ENCODE assay signal across 1 cellular context in the genomic region with DNA sequence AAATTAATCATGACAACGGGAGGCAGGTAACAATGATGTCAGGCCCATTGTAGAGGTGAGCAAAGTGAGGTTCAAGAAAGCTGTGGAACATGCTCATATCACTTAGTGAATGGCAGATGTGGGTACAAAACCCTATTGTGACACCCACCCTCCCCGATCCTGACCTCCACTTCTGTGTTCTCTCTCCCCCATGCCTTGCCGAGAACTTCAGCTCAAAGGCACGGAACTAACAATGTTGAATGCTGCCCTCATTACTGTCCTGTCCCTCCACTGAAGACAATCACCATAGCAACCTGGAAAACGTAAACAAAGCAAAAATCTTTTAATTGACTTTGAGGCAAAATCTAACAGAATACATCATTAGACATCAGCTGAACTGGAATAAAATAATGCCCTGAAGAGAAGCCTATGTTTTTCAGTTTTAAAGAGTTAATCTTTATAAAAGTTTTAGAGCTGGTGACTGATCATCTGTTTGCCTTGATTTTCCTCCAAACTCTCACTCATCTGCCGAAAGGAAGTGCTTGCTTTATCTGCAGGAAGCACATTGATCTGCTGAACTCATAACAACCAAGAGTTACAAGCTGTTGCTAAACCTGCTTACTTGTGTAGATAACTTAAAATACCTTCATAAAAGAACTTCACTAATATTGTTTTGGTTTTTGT.
TF ChIP-seq lines count a peak whose summit lies in the region.

No MANE protein-coding gene starts in this region.

TF ChIP-seq in K562, 482 proteins besides CTCF, POLR2A, EP300 and RAD21 (continued from another document and continues in another):
- TF ChIP-seq ZNF584 (CRISPR knock-in tag; IDR thresholded peaks at IDR 0.05; ENCODE audit: low read depth): no peak; the same call in 1 of the 2 replicates
- TF ChIP-seq, protein P1, sequence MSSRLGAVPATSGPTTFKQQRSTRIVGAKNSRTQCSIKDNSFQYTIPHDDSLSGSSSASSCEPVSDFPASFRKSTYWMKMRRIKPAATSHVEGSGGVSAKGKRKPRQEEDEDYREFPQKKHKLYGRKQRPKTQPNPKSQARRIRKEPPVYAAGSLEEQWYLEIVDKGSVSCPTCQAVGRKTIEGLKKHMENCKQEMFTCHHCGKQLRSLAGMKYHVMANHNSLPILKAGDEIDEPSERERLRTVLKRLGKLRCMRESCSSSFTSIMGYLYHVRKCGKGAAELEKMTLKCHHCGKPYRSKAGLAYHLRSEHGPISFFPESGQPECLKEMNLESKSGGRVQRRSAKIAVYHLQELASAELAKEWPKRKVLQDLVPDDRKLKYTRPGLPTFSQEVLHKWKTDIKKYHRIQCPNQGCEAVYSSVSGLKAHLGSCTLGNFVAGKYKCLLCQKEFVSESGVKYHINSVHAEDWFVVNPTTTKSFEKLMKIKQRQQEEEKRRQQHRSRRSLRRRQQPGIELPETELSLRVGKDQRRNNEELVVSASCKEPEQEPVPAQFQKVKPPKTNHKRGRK (tag; IDR thresholded peaks at IDR 0.05): no peak
- TF ChIP-seq ZKSCAN8 (CRISPR knock-in tag; IDR thresholded peaks at IDR 0.05): peak; percentile 47; the same call in 1 of the 2 replicates
- no peak for TF ChIP-seq POLR2B (IDR thresholded peaks at IDR 0.05; ENCODE audit: low read depth, partially characterized antibody)
- TF ChIP-seq MYC (IDR thresholded peaks at IDR 0.05; ENCODE audit: low read depth, low read length): no peak
- no peak for TF ChIP-seq MYC (CRISPR knock-in tag; IDR thresholded peaks at IDR 0.05; ENCODE audit: borderline replicate concordance, low read depth)
- no peak for TF ChIP-seq POLR2G (IDR thresholded peaks at IDR 0.05; ENCODE audit: low read depth, low read length)
- 0 out of 2 replicates have a peak, but pooled peaks have one; percentile 25 for TF ChIP-seq CBX5 (IDR thresholded peaks at IDR 0.05; ENCODE audit: borderline replicate concordance, low read depth)
- TF ChIP-seq, protein P2, sequence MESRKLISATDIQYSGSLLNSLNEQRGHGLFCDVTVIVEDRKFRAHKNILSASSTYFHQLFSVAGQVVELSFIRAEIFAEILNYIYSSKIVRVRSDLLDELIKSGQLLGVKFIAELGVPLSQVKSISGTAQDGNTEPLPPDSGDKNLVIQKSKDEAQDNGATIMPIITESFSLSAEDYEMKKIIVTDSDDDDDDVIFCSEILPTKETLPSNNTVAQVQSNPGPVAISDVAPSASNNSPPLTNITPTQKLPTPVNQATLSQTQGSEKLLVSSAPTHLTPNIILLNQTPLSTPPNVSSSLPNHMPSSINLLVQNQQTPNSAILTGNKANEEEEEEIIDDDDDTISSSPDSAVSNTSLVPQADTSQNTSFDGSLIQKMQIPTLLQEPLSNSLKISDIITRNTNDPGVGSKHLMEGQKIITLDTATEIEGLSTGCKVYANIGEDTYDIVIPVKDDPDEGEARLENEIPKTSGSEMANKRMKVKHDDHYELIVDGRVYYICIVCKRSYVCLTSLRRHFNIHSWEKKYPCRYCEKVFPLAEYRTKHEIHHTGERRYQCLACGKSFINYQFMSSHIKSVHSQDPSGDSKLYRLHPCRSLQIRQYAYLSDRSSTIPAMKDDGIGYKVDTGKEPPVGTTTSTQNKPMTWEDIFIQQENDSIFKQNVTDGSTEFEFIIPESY (CRISPR knock-in tag; IDR thresholded peaks at IDR 0.05): no peak
- no peak for TF ChIP-seq DNMT1 (IDR thresholded peaks at IDR 0.05)
- TF ChIP-seq ZNF274 (IDR thresholded peaks at IDR 0.05; ENCODE audit: borderline replicate concordance, low read depth, low read length): no peak
- TF ChIP-seq, protein P3, sequence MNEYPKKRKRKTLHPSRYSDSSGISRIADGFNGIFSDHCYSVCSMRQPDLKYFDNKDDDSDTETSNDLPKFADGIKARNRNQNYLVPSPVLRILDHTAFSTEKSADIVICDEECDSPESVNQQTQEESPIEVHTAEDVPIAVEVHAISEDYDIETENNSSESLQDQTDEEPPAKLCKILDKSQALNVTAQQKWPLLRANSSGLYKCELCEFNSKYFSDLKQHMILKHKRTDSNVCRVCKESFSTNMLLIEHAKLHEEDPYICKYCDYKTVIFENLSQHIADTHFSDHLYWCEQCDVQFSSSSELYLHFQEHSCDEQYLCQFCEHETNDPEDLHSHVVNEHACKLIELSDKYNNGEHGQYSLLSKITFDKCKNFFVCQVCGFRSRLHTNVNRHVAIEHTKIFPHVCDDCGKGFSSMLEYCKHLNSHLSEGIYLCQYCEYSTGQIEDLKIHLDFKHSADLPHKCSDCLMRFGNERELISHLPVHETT (CRISPR knock-in tag; conservative IDR thresholded peaks at IDR 0.05 in 1 of 2, IDR thresholded peaks at IDR 0.05 in 1 of 2): peak in 1 of 2 experiments; percentile 73; a peak in 1 of 4 replicates
- TF ChIP-seq TAL1 (IDR thresholded peaks at IDR 0.05): peak; percentile 95
- no peak for TF ChIP-seq KDM2B (CRISPR knock-in tag; IDR thresholded peaks at IDR 0.05)
- TF ChIP-seq, protein P4, sequence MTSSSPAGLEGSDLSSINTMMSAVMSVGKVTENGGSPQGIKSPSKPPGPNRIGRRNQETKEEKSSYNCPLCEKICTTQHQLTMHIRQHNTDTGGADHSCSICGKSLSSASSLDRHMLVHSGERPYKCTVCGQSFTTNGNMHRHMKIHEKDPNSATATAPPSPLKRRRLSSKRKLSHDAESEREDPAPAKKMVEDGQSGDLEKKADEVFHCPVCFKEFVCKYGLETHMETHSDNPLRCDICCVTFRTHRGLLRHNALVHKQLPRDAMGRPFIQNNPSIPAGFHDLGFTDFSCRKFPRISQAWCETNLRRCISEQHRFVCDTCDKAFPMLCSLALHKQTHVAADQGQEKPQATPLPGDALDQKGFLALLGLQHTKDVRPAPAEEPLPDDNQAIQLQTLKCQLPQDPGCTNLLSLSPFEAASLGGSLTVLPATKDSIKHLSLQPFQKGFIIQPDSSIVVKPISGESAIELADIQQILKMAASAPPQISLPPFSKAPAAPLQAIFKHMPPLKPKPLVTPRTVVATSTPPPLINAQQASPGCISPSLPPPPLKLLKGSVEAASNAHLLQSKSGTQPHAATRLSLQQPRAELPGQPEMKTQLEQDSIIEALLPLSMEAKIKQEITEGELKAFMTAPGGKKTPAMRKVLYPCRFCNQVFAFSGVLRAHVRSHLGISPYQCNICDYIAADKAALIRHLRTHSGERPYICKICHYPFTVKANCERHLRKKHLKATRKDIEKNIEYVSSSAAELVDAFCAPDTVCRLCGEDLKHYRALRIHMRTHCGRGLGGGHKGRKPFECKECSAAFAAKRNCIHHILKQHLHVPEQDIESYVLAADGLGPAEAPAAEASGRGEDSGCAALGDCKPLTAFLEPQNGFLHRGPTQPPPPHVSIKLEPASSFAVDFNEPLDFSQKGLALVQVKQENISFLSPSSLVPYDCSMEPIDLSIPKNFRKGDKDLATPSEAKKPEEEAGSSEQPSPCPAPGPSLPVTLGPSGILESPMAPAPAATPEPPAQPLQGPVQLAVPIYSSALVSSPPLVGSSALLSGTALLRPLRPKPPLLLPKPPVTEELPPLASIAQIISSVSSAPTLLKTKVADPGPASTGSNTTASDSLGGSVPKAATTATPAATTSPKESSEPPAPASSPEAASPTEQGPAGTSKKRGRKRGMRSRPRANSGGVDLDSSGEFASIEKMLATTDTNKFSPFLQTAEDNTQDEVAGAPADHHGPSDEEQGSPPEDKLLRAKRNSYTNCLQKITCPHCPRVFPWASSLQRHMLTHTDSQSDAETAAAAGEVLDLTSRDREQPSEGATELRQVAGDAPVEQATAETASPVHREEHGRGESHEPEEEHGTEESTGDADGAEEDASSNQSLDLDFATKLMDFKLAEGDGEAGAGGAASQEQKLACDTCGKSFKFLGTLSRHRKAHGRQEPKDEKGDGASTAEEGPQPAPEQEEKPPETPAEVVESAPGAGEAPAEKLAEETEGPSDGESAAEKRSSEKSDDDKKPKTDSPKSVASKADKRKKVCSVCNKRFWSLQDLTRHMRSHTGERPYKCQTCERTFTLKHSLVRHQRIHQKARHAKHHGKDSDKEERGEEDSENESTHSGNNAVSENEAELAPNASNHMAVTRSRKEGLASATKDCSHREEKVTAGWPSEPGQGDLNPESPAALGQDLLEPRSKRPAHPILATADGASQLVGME (CRISPR knock-in tag; IDR thresholded peaks at IDR 0.05): no peak
- no peak for TF ChIP-seq ZFP1 (CRISPR knock-in tag; IDR thresholded peaks at IDR 0.05)
- TF ChIP-seq PRPF4 (IDR thresholded peaks at IDR 0.05; ENCODE audit: insufficient read depth, low read depth, low read length, poor library complexity, severe bottlenecking): no peak
- 0 out of 2 replicates have a peak, but pooled peaks have one; percentile 23 for TF ChIP-seq MTA1 (IDR thresholded peaks at IDR 0.05; ENCODE audit: borderline replicate concordance)
- no peak for TF ChIP-seq OTX1 (CRISPR knock-in tag; IDR thresholded peaks at IDR 0.05)
- TF ChIP-seq CHD2 (IDR thresholded peaks at IDR 0.05; ENCODE audit: low read depth, low read length): no peak
- TF ChIP-seq MCM5 (IDR thresholded peaks at IDR 0.05; ENCODE audit: low read depth): no peak
- TF ChIP-seq, protein P5, sequence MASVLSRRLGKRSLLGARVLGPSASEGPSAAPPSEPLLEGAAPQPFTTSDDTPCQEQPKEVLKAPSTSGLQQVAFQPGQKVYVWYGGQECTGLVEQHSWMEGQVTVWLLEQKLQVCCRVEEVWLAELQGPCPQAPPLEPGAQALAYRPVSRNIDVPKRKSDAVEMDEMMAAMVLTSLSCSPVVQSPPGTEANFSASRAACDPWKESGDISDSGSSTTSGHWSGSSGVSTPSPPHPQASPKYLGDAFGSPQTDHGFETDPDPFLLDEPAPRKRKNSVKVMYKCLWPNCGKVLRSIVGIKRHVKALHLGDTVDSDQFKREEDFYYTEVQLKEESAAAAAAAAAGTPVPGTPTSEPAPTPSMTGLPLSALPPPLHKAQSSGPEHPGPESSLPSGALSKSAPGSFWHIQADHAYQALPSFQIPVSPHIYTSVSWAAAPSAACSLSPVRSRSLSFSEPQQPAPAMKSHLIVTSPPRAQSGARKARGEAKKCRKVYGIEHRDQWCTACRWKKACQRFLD (CRISPR knock-in tag; IDR thresholded peaks at IDR 0.05): peak; percentile 93; the same call in 1 of the 2 replicates
- TF ChIP-seq KLF6 (CRISPR knock-in tag; IDR thresholded peaks at IDR 0.05; ENCODE audit: borderline replicate concordance): no peak
- TF ChIP-seq FOXA3 (CRISPR knock-in tag; conservative IDR thresholded peaks at IDR 0.05 in 1 of 2, IDR thresholded peaks at IDR 0.05 in 1 of 2): no peak; a peak in 1 of 4 replicates
- TF ChIP-seq ZNF165 (CRISPR knock-in tag; IDR thresholded peaks at IDR 0.05; ENCODE audit: borderline replicate concordance): no peak
- TF ChIP-seq ZNF133 (CRISPR knock-in tag; IDR thresholded peaks at IDR 0.05): no peak
- TF ChIP-seq, protein P6, sequence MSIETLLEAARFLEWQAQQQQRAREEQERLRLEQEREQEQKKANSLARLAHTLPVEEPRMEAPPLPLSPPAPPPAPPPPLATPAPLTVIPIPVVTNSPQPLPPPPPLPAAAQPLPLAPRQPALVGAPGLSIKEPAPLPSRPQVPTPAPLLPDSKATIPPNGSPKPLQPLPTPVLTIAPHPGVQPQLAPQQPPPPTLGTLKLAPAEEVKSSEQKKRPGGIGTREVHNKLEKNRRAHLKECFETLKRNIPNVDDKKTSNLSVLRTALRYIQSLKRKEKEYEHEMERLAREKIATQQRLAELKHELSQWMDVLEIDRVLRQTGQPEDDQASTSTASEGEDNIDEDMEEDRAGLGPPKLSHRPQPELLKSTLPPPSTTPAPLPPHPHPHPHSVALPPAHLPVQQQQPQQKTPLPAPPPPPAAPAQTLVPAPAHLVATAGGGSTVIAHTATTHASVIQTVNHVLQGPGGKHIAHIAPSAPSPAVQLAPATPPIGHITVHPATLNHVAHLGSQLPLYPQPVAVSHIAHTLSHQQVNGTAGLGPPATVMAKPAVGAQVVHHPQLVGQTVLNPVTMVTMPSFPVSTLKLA (conservative IDR thresholded peaks at IDR 0.05): peak in 1 of 2 experiments; percentile 64; a peak in 2 of 4 replicates
- no peak for TF ChIP-seq PHB (CRISPR knock-in tag; IDR thresholded peaks at IDR 0.05)
- TF ChIP-seq ZBTB17 (CRISPR knock-in tag; IDR thresholded peaks at IDR 0.05): no peak
- TF ChIP-seq, protein P7, sequence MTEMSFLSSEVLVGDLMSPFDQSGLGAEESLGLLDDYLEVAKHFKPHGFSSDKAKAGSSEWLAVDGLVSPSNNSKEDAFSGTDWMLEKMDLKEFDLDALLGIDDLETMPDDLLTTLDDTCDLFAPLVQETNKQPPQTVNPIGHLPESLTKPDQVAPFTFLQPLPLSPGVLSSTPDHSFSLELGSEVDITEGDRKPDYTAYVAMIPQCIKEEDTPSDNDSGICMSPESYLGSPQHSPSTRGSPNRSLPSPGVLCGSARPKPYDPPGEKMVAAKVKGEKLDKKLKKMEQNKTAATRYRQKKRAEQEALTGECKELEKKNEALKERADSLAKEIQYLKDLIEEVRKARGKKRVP (CRISPR knock-in tag; IDR thresholded peaks at IDR 0.05): no peak
- TF ChIP-seq CREM (IDR thresholded peaks at IDR 0.05; ENCODE audit: low read depth): peak; percentile 77
- peak; percentile 95 for TF ChIP-seq HDAC2 (IDR thresholded peaks at IDR 0.05)
- peak; percentile 98 for TF ChIP-seq RFX1 (IDR thresholded peaks at IDR 0.05)
- no peak for TF ChIP-seq SNRNP70 (optimal IDR thresholded peaks at IDR 0.05; ENCODE audit: low read depth, low read length)
- TF ChIP-seq SMAD3 (CRISPR knock-in tag; conservative IDR thresholded peaks at IDR 0.05): 0 out of 2 replicates have a peak, but pooled peaks have one; percentile 30
- TF ChIP-seq MEIS2 (IDR thresholded peaks at IDR 0.05; ENCODE audit: partially characterized antibody): peak; percentile 88
- no peak for TF ChIP-seq HOXB6 (CRISPR knock-in tag; IDR thresholded peaks at IDR 0.05; ENCODE audit: borderline replicate concordance)
- TF ChIP-seq ZBED1 (IDR thresholded peaks at IDR 0.05): no peak
- TF ChIP-seq, protein P8, sequence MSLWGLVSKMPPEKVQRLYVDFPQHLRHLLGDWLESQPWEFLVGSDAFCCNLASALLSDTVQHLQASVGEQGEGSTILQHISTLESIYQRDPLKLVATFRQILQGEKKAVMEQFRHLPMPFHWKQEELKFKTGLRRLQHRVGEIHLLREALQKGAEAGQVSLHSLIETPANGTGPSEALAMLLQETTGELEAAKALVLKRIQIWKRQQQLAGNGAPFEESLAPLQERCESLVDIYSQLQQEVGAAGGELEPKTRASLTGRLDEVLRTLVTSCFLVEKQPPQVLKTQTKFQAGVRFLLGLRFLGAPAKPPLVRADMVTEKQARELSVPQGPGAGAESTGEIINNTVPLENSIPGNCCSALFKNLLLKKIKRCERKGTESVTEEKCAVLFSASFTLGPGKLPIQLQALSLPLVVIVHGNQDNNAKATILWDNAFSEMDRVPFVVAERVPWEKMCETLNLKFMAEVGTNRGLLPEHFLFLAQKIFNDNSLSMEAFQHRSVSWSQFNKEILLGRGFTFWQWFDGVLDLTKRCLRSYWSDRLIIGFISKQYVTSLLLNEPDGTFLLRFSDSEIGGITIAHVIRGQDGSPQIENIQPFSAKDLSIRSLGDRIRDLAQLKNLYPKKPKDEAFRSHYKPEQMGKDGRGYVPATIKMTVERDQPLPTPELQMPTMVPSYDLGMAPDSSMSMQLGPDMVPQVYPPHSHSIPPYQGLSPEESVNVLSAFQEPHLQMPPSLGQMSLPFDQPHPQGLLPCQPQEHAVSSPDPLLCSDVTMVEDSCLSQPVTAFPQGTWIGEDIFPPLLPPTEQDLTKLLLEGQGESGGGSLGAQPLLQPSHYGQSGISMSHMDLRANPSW (CRISPR knock-in tag; IDR thresholded peaks at IDR 0.05): no peak
- no peak for TF ChIP-seq CBX8 (IDR thresholded peaks at IDR 0.05; ENCODE audit: borderline replicate concordance, extremely low read depth, low read depth, low read length, poor library complexity, severe bottlenecking)
